In the genomic region with DNA sequence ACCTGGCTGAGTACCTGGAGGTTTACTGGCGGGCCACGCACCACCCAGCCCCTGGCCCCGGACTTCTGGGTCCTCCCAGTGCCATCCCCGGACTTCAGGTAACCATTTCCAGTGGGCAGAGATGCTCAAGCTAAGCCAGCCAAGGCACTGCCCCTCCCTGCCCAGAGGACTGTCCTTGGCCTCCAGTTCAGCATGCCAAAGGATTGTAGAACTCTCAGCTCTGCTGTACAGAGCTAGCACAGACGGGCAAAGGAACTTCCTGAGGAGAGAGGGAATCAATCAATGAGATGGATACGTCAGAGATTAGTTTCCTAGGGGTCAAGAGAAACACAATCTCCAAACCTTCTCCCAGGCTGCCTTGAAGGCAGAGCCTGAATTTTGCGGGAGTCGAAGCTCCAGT, we compare ENCODE assay signal across 16 cellular contexts.
"Had no signal": no experiment of that assay in that cellular context is flagged by ENCODE, and none has a peak within 500 bp of the region (broad histone marks: within the 10 kb centered on the region; RNA-seq: fewer than 3 reads in every experiment).

No MANE protein-coding gene starts in this region.

- H3K9me3 ChIP-seq: SJCRH30 had no signal

- DNase-seq: KG1, MM.1S, NCI-H1092 treated with DMSO at 0.1 percent for 48 hours, NCI-H1436, NCI-H187, NCI-H2029, NCI-H2081 treated with DMSO at 0.1 percent for 48 hours, NCI-H2171, NCI-H226, NCI-H446, NCI-H524 treated with DMSO at 0.1 percent for 48 hours, NCI-H69, NCI-H774, SHP77 treated with DMSO at 0.1 percent for 48 hours, SJCRH30 had no signal

- H3K27me3 ChIP-seq: SJCRH30 had no signal

- H3K4me3 ChIP-seq: SJCRH30 had no signal

- H3K4me1 ChIP-seq: SJCRH30 had no signal

- ATAC-seq: Right ventricle myocardium inferior had no signal

- H3K27ac ChIP-seq: SJCRH30 had no signal
